Comparison of ENCODE assay signal across 8 cellular contexts in the genomic region with DNA sequence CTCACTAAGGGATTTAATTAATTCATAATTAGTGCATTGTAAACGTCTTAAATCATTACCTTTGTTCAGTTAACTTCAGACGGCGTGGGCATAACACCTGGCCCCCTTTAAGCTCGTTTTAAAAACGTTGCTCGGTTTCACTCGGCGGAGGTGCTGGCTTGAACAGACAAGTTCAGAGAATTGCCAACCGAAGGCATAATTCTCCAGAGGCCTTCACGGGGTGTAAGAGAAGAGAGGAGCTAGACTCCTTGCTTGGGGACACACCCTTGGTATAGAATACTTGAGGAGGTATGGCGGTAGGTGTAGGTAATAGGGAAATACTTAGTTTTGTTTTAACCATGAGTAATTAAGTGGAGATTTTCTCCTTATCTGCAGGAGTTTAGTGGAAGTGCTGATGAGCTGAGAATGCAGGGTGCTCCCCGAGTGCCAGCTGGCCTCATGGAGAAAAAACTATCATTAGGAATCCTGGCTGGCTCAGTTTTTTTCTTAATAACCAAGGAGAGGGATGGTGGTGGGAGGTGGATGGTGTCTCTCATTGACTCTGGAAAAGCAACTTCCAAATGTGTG. TPM values are rescaled to one million over a fixed set of nuclear protein-coding genes. Genes with fewer than 3 reads are reported as not detected.
A peak's percentile ranks its signal among the peaks of the same experiment; 100 is the strongest.
DNase-seq lines count a peak whose midpoint lies in the region; ATAC-seq and TF ChIP-seq lines count a peak whose summit lies in the region.

No MANE protein-coding gene starts in this region.

- H3K4me1 Mint-ChIP-seq in T-cell, result peaks cover 7 to 9% (median 7%) of the 10 kb centered on the region in 3 donors

- no peak overlapping the region for H3K27ac Mint-ChIP-seq in T-cell

- no peaks in the 10 kb centered on the region for H4K20me1 ChIP-seq in SU-DHL-6 (ENCODE audit: low read depth, low read length)

- POLR2A ChIA-PET in T-cell (lab: Charles Lee), result interaction anchor here in 1 of 2 donors (0.5 kb wide), 1 partner anchor 492 kb away, joined by 3 read pairs; no protein-coding TSS in a partner anchor

- TF ChIP-seq CTCF in SU-DHL-6 (IDR thresholded peaks at IDR 0.05; ENCODE audit: insufficient read depth, low read length, poor library complexity, severe bottlenecking) (no peak), spleen (IDR thresholded peaks at IDR 0.05 in 8 of 11, conservative IDR thresholded peaks at IDR 0.05 in 3 of 11) (no peak)

- TF ChIP-seq POLR2A in spleen (IDR thresholded peaks at IDR 0.05), result no peak
- TF ChIP-seq POLR2A in GM18505 (IDR thresholded peaks at IDR 0.05; ENCODE audit: borderline replicate concordance, extremely low read depth, insufficient read depth, insufficient read length), result no peak

- H3K9me3 ChIP-seq in SU-DHL-6 (ENCODE audit: insufficient read depth, low read length), result no peaks in the 10 kb centered on the region
- H3K9me3 ChIP-seq in spleen, result peaks cover 0 to 2% (median 0%) of the 10 kb centered on the region in 8 donors

- H3K27me3 ChIP-seq in SU-DHL-6 (ENCODE audit: low read length) (no peaks in the 10 kb centered on the region), spleen (replicated peaks in 1 of 7) (peaks cover 0 to 43% (median 15%) of the 10 kb centered on the region in 7 donors)

- H3K4me3 Mint-ChIP-seq in T-cell, result peak overlapping the region in 1 of 3 donors; percentile 71

- H3F3A ChIP-seq in SU-DHL-6 (ENCODE audit: insufficient read depth), result no peaks in the 10 kb centered on the region

- H3K4me2 ChIP-seq in SU-DHL-6 (ENCODE audit: low read depth, low read length, poor library complexity, severe bottlenecking), result peak overlapping the region; percentile 85

- H3K9me3 Mint-ChIP-seq in T-cell, result peaks cover 0 to 6% (median 0%) of the 10 kb centered on the region in 3 donors

- H3K79me2 ChIP-seq in SU-DHL-6 (ENCODE audit: insufficient read depth, low read length), result no peaks in the 10 kb centered on the region

- peak overlapping the region; percentile 93 for H2AFZ ChIP-seq in SU-DHL-6 (ENCODE audit: low read depth, low read length, severe bottlenecking)

- H3K36me3 ChIP-seq in SU-DHL-6 (ENCODE audit: low read length), result no peaks in the 10 kb centered on the region
- H3K36me3 ChIP-seq in spleen, result no peaks in the 10 kb centered on the region

- H3K9me2 ChIP-seq in SU-DHL-6 (replicated peaks; ENCODE audit: insufficient read depth, low read length), result no peaks in the 10 kb centered on the region

- no peaks in the 10 kb centered on the region for H3K36me3 Mint-ChIP-seq in T-cell

- ATAC-seq in left colon (no peak), T-cell (replicated peaks in 1 of 4) (no peak), GM21447 (IDR thresholded peaks at IDR 0.05; ENCODE audit: unreplicated experiment) (no peak), GM18505 (IDR thresholded peaks at IDR 0.05; ENCODE audit: unreplicated experiment) (no peak)

- CTCF ChIA-PET in T-cell (lab: Charles Lee), result interaction anchor here in 1 of 2 donors (1.0 kb wide), 1 partner anchor 14 kb away, joined by 3 read pairs; no protein-coding TSS in a partner anchor

- H3K27ac ChIP-seq in SU-DHL-6 (ENCODE audit: low read depth, low read length) (no peak overlapping the region), spleen (no peak overlapping the region)

- H3K27me3 Mint-ChIP-seq in T-cell, result peaks cover 46 to 49% of the 10 kb centered on the region in 2 donors

- peak; percentile 0 for DNase-seq in HPDE6-E6E7 (ENCODE audit: extremely low spot score)
- peak; percentile 14 for DNase-seq in hepatic stellate cell (ENCODE audit: low spot score)
- DNase-seq in spleen, result no peak
- no peak for DNase-seq in left colon
- DNase-seq in T-cell, result no peak

- peaks cover 0 to 18% (median 9%) of the 10 kb centered on the region in 6 donors for H3K4me1 ChIP-seq in spleen

- 39 to 48% (median 45%) methylated on average over 12 of the region's 12 CpGs for WGBS in spleen, 5 donors

- no peak overlapping the region for H3K9ac ChIP-seq in SU-DHL-6 (ENCODE audit: low read length)

- H3K4me3 ChIP-seq in SU-DHL-6 (ENCODE audit: insufficient read depth, low read length, poor library complexity, severe bottlenecking) (peak overlapping the region; percentile 61), spleen (peak overlapping the region in 5 of 8 donors; percentile 45 to 76 (median 53))

- intact Hi-C loops in spleen (cut with DNase I; ENCODE audit: low total_unique reads) (no loop called here), left colon (cut with DNase I, micrococcal nuclease) (no loop called here)

RNA-seq across cellular contexts. Expression of gene FBXL2, which starts 0.9 kb away (rescaled TPM):
- total RNA-seq in spleen, result 1 to 10 TPM in 6 of 7 donors, under 1 TPM in 1; 0.91 to 2.0 (median 1.3) TPM
- under 1 TPM; 0.20 to 0.48 (median 0.20) TPM for polyA plus RNA-seq in spleen
- total RNA-seq in left colon, result 1 to 10 TPM in 1 of 2 donors, under 1 TPM in 1; 0.46 to 1.6 TPM
- under 1 TPM in 1 of 5 donors, not detected in 4; 0.39 TPM for total RNA-seq in T-cell

RNA-seq across cellular contexts. Expression of gene SUSD5, which starts 59.6 kb away (rescaled TPM):
- total RNA-seq in spleen (1 to 10 TPM in 5 of 7 donors, under 1 TPM in 2; 0.43 to 4.5 (median 1.6) TPM), left colon (under 1 TPM; 0.37 to 0.89 TPM), T-cell (not detected)
- polyA plus RNA-seq in spleen, result under 1 TPM; 0.33 to 0.83 (median 0.35) TPM

Comparison
In these comparisons a context has a peak if more than half of its experiments do, and no peak if none do; other contexts are left out.
1. DNase-seq: peak in HPDE6-E6E7 (single experiment) and hepatic stellate cell (single experiment); none in spleen (single experiment), left colon (0 of 2) and T-cell (0 of 34).